In the genomic region with DNA sequence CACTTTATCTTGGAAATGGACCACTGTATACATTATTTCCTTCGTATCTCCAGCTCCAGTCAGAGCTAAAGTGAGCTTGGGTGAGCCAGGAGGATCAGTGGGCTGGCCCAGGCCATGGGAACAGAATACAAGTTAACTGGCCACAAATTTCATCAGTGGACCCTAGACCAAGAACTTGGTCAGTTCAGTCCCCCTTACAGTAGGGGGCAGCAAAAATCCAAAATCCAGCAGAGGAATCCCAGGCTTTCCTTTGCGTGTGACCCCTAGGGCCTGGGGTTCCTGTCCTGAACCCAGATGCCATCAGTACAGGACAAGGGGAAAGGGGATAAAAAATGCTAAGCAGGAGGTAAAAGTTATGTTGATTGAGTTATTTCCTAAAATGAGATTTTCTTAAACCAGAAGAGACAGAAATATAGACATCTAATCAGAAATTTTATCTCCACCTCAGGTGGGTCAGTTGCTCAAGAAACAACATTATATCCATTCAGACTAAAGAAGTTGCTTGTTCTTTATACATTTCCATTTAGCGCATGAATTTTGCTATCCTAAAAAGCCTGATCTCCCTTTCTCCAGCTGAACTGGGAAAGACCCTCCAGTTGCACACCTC, we compare ENCODE assay signal across 1 cellular context.
TF ChIP-seq lines count a peak whose summit lies in the region.

No MANE protein-coding gene starts in this region.

TF ChIP-seq in endothelial cell of umbilical vein, 7 proteins besides CTCF, POLR2A, EP300 and RAD21:
- TF ChIP-seq, protein P1, sequence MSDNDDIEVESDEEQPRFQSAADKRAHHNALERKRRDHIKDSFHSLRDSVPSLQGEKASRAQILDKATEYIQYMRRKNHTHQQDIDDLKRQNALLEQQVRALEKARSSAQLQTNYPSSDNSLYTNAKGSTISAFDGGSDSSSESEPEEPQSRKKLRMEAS (IDR thresholded peaks at IDR 0.05; ENCODE audit: insufficient read depth, insufficient read length), result no peak
- TF ChIP-seq EZH2 (IDR thresholded peaks at IDR 0.05; ENCODE audit: borderline replicate concordance, low read depth, low read length, severe bottlenecking), result no peak
- TF ChIP-seq GATA2 (IDR thresholded peaks at IDR 0.05; ENCODE audit: insufficient read depth, insufficient read length, low read depth, low read length), result no peak
- TF ChIP-seq POLR2AphosphoS5 (IDR thresholded peaks at IDR 0.05; ENCODE audit: insufficient read depth, low read depth, low read length), result no peak
- TF ChIP-seq MYC (IDR thresholded peaks at IDR 0.05; ENCODE audit: low read depth, low read length), result no peak
- no peak for TF ChIP-seq FOS (IDR thresholded peaks at IDR 0.05; ENCODE audit: borderline replicate concordance, insufficient read depth, low read length)
- no peak for TF ChIP-seq JUN (IDR thresholded peaks at IDR 0.05; ENCODE audit: borderline replicate concordance, insufficient read depth, insufficient read length, low read depth)
TF ChIP-seq in endothelial cell of umbilical vein: peak in this region for 0.
